In genomic region chr3:149473314-149473990, GRCh38 we compare ENCODE assay signal across 9 cellular contexts. TPM values are rescaled to one million over a fixed set of nuclear protein-coding genes. Genes with fewer than 3 reads are reported as not detected.
DNase-seq lines count a peak whose midpoint lies in the region; ATAC-seq lines count a peak whose summit lies in the region.
"Had no signal": no experiment of that assay in that cellular context is flagged by ENCODE, and none has a peak within 500 bp of the region (broad histone marks: within the 10 kb centered on the region; RNA-seq: fewer than 3 reads in every experiment).

No MANE protein-coding gene starts in this region.

- peak; percentile 38 for ATAC-seq in left lobe of liver
- no peak for ATAC-seq in HG02588 (IDR thresholded peaks at IDR 0.05; ENCODE audit: unreplicated experiment)
- no peak for ATAC-seq in HG03280 (IDR thresholded peaks at IDR 0.05; ENCODE audit: unreplicated experiment)

- H3K4me1 ChIP-seq in ACC112 (ENCODE audit: control insufficient read depth, insufficient read depth, low read length, unreplicated experiment): peaks cover 64% of the 10 kb centered on the region

- no peaks in the 10 kb centered on the region for H3K27me3 ChIP-seq in ACC112 (ENCODE audit: insufficient read depth, low read length)

- H3K27ac ChIP-seq in ACC112 (ENCODE audit: low read depth, low read length): peak overlapping the region; percentile 87

- H3K79me2 ChIP-seq in ACC112 (ENCODE audit: control insufficient read depth, insufficient read depth, low read length, unreplicated experiment): no peaks in the 10 kb centered on the region

- peak; percentile 99 for DNase-seq in HT-29 (ENCODE audit: low spot score)
- DNase-seq in astrocyte of the hippocampus (ENCODE audit: low read depth, low spot score): peak; percentile 84
- no peak for DNase-seq in left lobe of liver (ENCODE audit: low spot score)
- DNase-seq in stimulated activated naive CD4-positive, alpha-beta T cell (lab: John Stamatoyannopoulos, UW): no peak
- no peak for DNase-seq in NCI-H526 (lab: John Stamatoyannopoulos, UW)
- DNase-seq: activated gamma-delta T cell treated with Interleukin-2 at 50 U/mL for 16 hours had no signal

- peak overlapping the region; percentile 21 for H2AFZ ChIP-seq in ACC112 (ENCODE audit: low read length, unreplicated experiment)

- no peaks in the 10 kb centered on the region for H3K36me3 ChIP-seq in ACC112 (ENCODE audit: insufficient read depth, low read length)

- peak overlapping the region; percentile 35; the same call in 1 of the 2 replicates for H3K4me3 ChIP-seq in ACC112 (ENCODE audit: low read depth, low read length)

RNA-seq across cellular contexts. Expression of gene TM4SF4, which starts 1.0 kb away (rescaled TPM):
- total RNA-seq in HT-29 (2014; rRNA removed; shearing (Covaris generic)): 903 and 981 TPM in 2 replicates
- total RNA-seq in left lobe of liver: 220 TPM

Comparison
In these comparisons a context has a peak if more than half of its experiments do, and no peak if none do; other contexts are left out.
1. DNase-seq: peak in HT-29 (single experiment) and astrocyte of the hippocampus (single experiment); none in left lobe of liver (single experiment), stimulated activated naive CD4-positive, alpha-beta T cell (0 of 6) and NCI-H526 (0 of 2).